ENCODE assay signal across 19 cellular contexts in the genomic region with DNA sequence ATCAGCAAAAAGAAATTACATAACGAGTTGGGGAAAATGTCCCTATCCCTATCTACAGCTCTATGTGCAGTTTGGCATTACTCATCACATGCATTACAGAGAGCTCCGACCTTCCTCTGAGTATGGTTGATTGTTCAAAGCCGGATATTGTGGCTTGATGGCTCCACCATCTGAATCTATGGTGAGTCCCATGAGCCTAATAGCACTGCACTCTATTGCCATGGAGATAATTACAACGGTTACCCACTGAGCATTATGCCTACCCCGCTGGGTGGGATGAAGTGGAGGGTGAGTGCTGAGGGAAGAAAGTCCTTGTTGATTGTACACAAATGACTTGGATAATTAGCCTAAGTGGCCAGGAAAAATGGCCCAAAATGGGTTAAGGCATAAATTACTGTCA.
DNase-seq lines count a peak whose midpoint lies in the region; ATAC-seq and TF ChIP-seq lines count a peak whose summit lies in the region.
"Had no signal": no experiment of that assay in that cellular context is flagged by ENCODE, and none has a peak within 500 bp of the region (broad histone marks: within the 10 kb centered on the region; RNA-seq: fewer than 3 reads in every experiment).

No MANE protein-coding gene starts in this region.

- H3K9ac ChIP-seq in BLaER1, result no peak overlapping the region
- H3K9ac ChIP-seq: SK-N-SH had no signal

- no peaks in the 10 kb centered on the region for H3K27me3 ChIP-seq in BLaER1
- H3K27me3 ChIP-seq: colonic mucosa, foreskin keratinocyte, left lung had no signal

- DNase-seq in NCI-H1092 (lab: John Stamatoyannopoulos, UW), result peak; percentile 95
- DNase-seq in NCI-H2107 treated with DMSO at 0.1 percent for 48 hours (lab: John Stamatoyannopoulos, UW; ENCODE audit: unreplicated experiment), result peak; percentile 99
- peak; percentile 43 for DNase-seq in SK-MEL-5 (ENCODE audit: low read depth, low spot score)
- no peak for DNase-seq in activated naive CD4-positive, alpha-beta T cell treated with anti-CD3 and anti-CD28 coated beads, Interleukin-2, amount 50 U/mL, for 16 hours
- DNase-seq: activated CD4-positive, alpha-beta T cell treated with anti-CD3 and anti-CD28 coated beads, Interleukin-2, amount 10 ng/mL, durations not matched to agents 24 days and 14 days; activated naive CD4-positive, alpha-beta T cell treated with anti-CD3 and anti-CD28 coated beads for 36 hours; CD4-positive, alpha-beta T cell; colonic mucosa; foreskin keratinocyte; left lung; mucosa of descending colon; nucleus accumbens; right cardiac atrium; SK-N-SH; stimulated activated naive CD8-positive, alpha-beta T cell treated with anti-CD3 and anti-CD28 coated beads, Interleukin-15, Interleukin-2, amounts not matched to agents 100 U/mL and 50 U/mL, for 24 hours had no signal

- in situ Hi-C loops in SK-MEL-5 (cut with HindIII; ENCODE audit: low pct_unique_long_range_greater_than_20kb, low sequenced_read_pairs), result no loop called here

- H3K4me2 ChIP-seq in BLaER1, result peak overlapping the region; percentile 20
- H3K4me2 ChIP-seq: SK-N-SH had no signal

- H4K20me1 ChIP-seq in BLaER1, result no peaks in the 10 kb centered on the region

- H3K27ac ChIP-seq in BLaER1, result no peak overlapping the region
- H3K27ac ChIP-seq: colonic mucosa, foreskin keratinocyte, left lung had no signal

- peaks cover 8% of the 10 kb centered on the region for H3K4me1 ChIP-seq in BLaER1
- H3K4me1 ChIP-seq: colonic mucosa, left lung had no signal

- H3K36me3 ChIP-seq in BLaER1, result no peaks in the 10 kb centered on the region
- H3K36me3 ChIP-seq: colonic mucosa, left lung had no signal

- H3K9me3 ChIP-seq in BLaER1, result no peaks in the 10 kb centered on the region
- H3K9me3 ChIP-seq: colonic mucosa, left lung, mucosa of descending colon, SK-N-SH had no signal

- no peak overlapping the region for H3K4me3 ChIP-seq in BLaER1
- H3K4me3 ChIP-seq: colonic mucosa, left lung, mucosa of descending colon had no signal

- no peak for ATAC-seq in HG02571 (IDR thresholded peaks at IDR 0.05; ENCODE audit: unreplicated experiment)
- no peak for ATAC-seq in GM21390 (IDR thresholded peaks at IDR 0.05; ENCODE audit: unreplicated experiment)
- ATAC-seq in SK-N-SH treated with all-trans-retinoic acid at 6 μM for 48 hours, result no peak
- ATAC-seq: foreskin keratinocyte; left lung; mucosa of descending colon; right cardiac atrium; stimulated activated naive CD8-positive, alpha-beta T cell treated with anti-CD3 and anti-CD28 coated beads, Interleukin-15, Interleukin-2, amounts not matched to agents 100 U/mL and 50 U/mL, for 24 hours had no signal

TF ChIP-seq in SK-N-SH treated with all-trans-retinoic acid at 6 μM for 48 hours, 23 proteins besides CTCF, POLR2A, EP300 and RAD21:
- TF ChIP-seq PPARA (CRISPR knock-in tag; IDR thresholded peaks at IDR 0.05; ENCODE audit: borderline replicate concordance), result no peak
- TF ChIP-seq ARNTL (CRISPR knock-in tag; IDR thresholded peaks at IDR 0.05; ENCODE audit: borderline replicate concordance, low read depth), result no peak
- TF ChIP-seq, protein P1, sequence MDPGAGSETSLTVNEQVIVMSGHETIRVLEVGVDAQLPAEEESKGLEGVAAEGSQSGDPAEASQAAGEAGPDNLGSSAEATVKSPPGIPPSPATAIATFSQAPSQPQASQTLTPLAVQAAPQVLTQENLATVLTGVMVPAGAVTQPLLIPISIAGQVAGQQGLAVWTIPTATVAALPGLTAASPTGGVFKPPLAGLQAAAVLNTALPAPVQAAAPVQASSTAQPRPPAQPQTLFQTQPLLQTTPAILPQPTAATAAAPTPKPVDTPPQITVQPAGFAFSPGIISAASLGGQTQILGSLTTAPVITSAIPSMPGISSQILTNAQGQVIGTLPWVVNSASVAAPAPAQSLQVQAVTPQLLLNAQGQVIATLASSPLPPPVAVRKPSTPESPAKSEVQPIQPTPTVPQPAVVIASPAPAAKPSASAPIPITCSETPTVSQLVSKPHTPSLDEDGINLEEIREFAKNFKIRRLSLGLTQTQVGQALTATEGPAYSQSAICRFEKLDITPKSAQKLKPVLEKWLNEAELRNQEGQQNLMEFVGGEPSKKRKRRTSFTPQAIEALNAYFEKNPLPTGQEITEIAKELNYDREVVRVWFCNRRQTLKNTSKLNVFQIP (CRISPR knock-in tag; IDR thresholded peaks at IDR 0.05; ENCODE audit: borderline replicate concordance, low read depth), result no peak
- no peak for TF ChIP-seq TCF4 (CRISPR knock-in tag; IDR thresholded peaks at IDR 0.05; ENCODE audit: borderline replicate concordance)
